ENCODE assay signal across 10 cellular contexts in genomic region chr14:22553445-22553844, GRCh38.
DNase-seq lines count a peak whose midpoint lies in the region; ATAC-seq lines count a peak whose summit lies in the region.
"Had no signal": no experiment of that assay in that cellular context is flagged by ENCODE, and none has a peak within 500 bp of the region (broad histone marks: within the 10 kb centered on the region; RNA-seq: fewer than 3 reads in every experiment).

No MANE protein-coding gene starts in this region.

- peak overlapping the region; percentile 90 for H3K4me3 Mint-ChIP-seq in activated naive CD4-positive, alpha-beta T cell treated with anti-CD3 and anti-CD28 coated beads, Interleukin-2, amount 50 U/mL, for 24 hours
- H3K4me3 Mint-ChIP-seq in memory B cell: no peak overlapping the region

- no peaks in the 10 kb centered on the region for H3K9me3 Mint-ChIP-seq in activated naive CD4-positive, alpha-beta T cell treated with anti-CD3 and anti-CD28 coated beads, Interleukin-2, amount 50 U/mL, for 24 hours
- no peaks in the 10 kb centered on the region for H3K9me3 Mint-ChIP-seq in memory B cell

- no peak for DNase-seq in activated naive CD4-positive, alpha-beta T cell treated with anti-CD3 and anti-CD28 coated beads, Interleukin-2, amount 50 U/mL, for 16 hours
- DNase-seq in activated CD8-positive, alpha-beta memory T cell treated with anti-CD3 and anti-CD28 coated beads, Interleukin-2, amount 50 U/mL, for 48 hours: peak; percentile 62
- DNase-seq in memory B cell (ENCODE audit: low spot score in 2 of 2): no peak
- no peak for DNase-seq in HUDEP-2 (lab: John Stamatoyannopoulos, UW; ENCODE audit: unreplicated experiment in 76 of 76)
- no peak for DNase-seq in RPMI8226
- no peak for DNase-seq in GDM1 (lab: John Stamatoyannopoulos, UW)
- DNase-seq: effector CD4-positive, alpha-beta T cell; SIG-M5 had no signal

- peak overlapping the region; percentile 99 for H3K27ac Mint-ChIP-seq in activated naive CD4-positive, alpha-beta T cell treated with anti-CD3 and anti-CD28 coated beads, Interleukin-2, amount 50 U/mL, for 24 hours
- H3K27ac Mint-ChIP-seq in memory B cell: peak overlapping the region; percentile 77

- peaks cover 42% of the 10 kb centered on the region for H3K36me3 Mint-ChIP-seq in activated naive CD4-positive, alpha-beta T cell treated with anti-CD3 and anti-CD28 coated beads, Interleukin-2, amount 50 U/mL, for 24 hours
- peaks cover 5% of the 10 kb centered on the region for H3K36me3 Mint-ChIP-seq in memory B cell

- no peak for ATAC-seq in memory B cell (ENCODE audit: low read depth)
- no peak for ATAC-seq in GM21723 (IDR thresholded peaks at IDR 0.05; ENCODE audit: unreplicated experiment)

- peaks cover 90% of the 10 kb centered on the region for H3K4me1 Mint-ChIP-seq in activated naive CD4-positive, alpha-beta T cell treated with anti-CD3 and anti-CD28 coated beads, Interleukin-2, amount 50 U/mL, for 24 hours
- peaks cover 66% of the 10 kb centered on the region for H3K4me1 Mint-ChIP-seq in memory B cell

- peaks cover 2% of the 10 kb centered on the region for H3K27me3 Mint-ChIP-seq in activated naive CD4-positive, alpha-beta T cell treated with anti-CD3 and anti-CD28 coated beads, Interleukin-2, amount 50 U/mL, for 24 hours
- H3K27me3 Mint-ChIP-seq in memory B cell: no peaks in the 10 kb centered on the region
